In the genomic region with DNA sequence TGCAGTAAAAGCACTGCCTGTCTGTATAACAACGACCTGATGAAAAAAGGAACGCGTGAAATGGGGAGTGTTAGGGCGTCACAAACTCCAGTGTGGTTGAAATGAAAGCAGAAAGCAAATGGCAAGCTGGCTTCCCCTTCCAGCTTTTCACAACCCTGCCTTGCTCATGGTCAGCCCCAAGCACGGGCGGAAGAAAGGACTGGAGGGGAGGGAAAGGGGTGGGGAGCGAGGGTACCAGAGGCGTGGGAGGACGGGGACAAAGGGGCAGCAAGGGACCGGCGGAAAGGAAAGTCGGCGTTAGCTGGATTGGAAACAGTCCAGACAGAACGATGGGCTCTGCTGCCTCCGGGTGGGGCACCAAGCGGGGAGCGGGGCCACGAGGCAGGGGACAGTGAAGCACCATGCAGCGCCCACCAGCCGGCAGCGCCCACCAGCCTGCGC, we compare ENCODE assay signal across 8 cellular contexts.
A peak's percentile ranks its signal among the peaks of the same experiment; 100 is the strongest.
DNase-seq lines count a peak whose midpoint lies in the region; ATAC-seq and TF ChIP-seq lines count a peak whose summit lies in the region.

No MANE protein-coding gene starts in this region.

- TF ChIP-seq CTCF in GM13976 (IDR thresholded peaks at IDR 0.05; ENCODE audit: borderline replicate concordance, control extremely low read depth, extremely low read depth, insufficient read depth, missing control alignments) (no peak), astrocyte of the spinal cord (IDR thresholded peaks at IDR 0.05; ENCODE audit: low read depth, low read length) (no peak)

- H3K4me3 ChIP-seq in astrocyte of the spinal cord (ENCODE audit: low read depth, low read length) = peak overlapping the region; percentile 52

- ATAC-seq in HG02885 (IDR thresholded peaks at IDR 0.05; ENCODE audit: poor library complexity, unreplicated experiment) = peak; percentile 41

- in situ Hi-C loops in ACHN (cut with HindIII; ENCODE audit: low pct_ligation_motif_present, low pct_unique_long_range_greater_than_20kb, low sequenced_read_pairs) (no loop called here), GM13976 (cut with MboI; ENCODE audit: low sequenced_read_pairs, unreplicated experiment) (no loop called here), astrocyte of the spinal cord (cut with HindIII; ENCODE audit: low sequenced_read_pairs) (no loop called here)

- peak; percentile 29 for DNase-seq in ACHN
- peak; percentile 63 for DNase-seq in GM13976 (ENCODE audit: low spot score)
- DNase-seq in NCI-H748 treated with DMSO at 0.1 percent for 48 hours (lab: John Stamatoyannopoulos, UW) = peak; percentile 53
- peak; percentile 32 for DNase-seq in astrocyte of the spinal cord (ENCODE audit: low read depth, low spot score)
- DNase-seq in iPS-NIHi11 (ENCODE audit: low spot score) = peak; percentile 32
- peak; percentile 15 to 21 for DNase-seq in stimulated activated CD4-positive, alpha-beta T cell treated with anti-CD3 and anti-CD28 coated beads, Interleukin-4, amount 100 ng/mL, for 48 hours (ENCODE audit: low read depth in 2 of 2)
- DNase-seq in activated effector memory CD4-positive, alpha-beta T cell treated with Interleukin-2 at 50 U/mL for 16 hours = no peak
